Comparison of ENCODE assay signal across 12 cellular contexts in genomic region chr11:61912530-61912898, GRCh38. TPM values are rescaled to one million over a fixed set of nuclear protein-coding genes. Genes with fewer than 3 reads are reported as not detected.
DNase-seq lines count a peak whose midpoint lies in the region; ATAC-seq and TF ChIP-seq lines count a peak whose summit lies in the region.
"Had no signal": no experiment of that assay in that cellular context is flagged by ENCODE, and none has a peak within 500 bp of the region (broad histone marks: within the 10 kb centered on the region; RNA-seq: fewer than 3 reads in every experiment).

No MANE protein-coding gene starts in this region.

- H3K4me3 Mint-ChIP-seq in endodermal cell (no peak overlapping the region), nephron (peak overlapping the region in 2 of 3 experiments; percentile 2 to 13)
- H3K4me3 Mint-ChIP-seq: activated CD4-positive, alpha-beta T cell treated with anti-CD3 and anti-CD28 coated beads, Interleukin-2, amount 10 ng/mL, durations not matched to agents 24 days and 14 days had no signal

- no peaks in the 10 kb centered on the region for H3K9me3 Mint-ChIP-seq in endodermal cell
- no peaks in the 10 kb centered on the region for H3K9me3 Mint-ChIP-seq in nephron
- H3K9me3 Mint-ChIP-seq: activated CD4-positive, alpha-beta T cell treated with anti-CD3 and anti-CD28 coated beads, Interleukin-2, amount 10 ng/mL, durations not matched to agents 24 days and 14 days had no signal

- no peaks in the 10 kb centered on the region for H3K27me3 ChIP-seq in endodermal cell (ENCODE audit: control insufficient read depth, insufficient read depth, low read length, poor library complexity, severe bottlenecking)
- H3K27me3 ChIP-seq: ascending aorta had no signal

- WGBS in endodermal cell (ENCODE audit: insufficient coverage in 1 of 2, insufficient read length in 1 of 2), 2 experiments: 92% methylated on average over 6 of the region's 6 CpGs

- no peak overlapping the region for H3K27ac ChIP-seq in endodermal cell (ENCODE audit: low read depth, low read length)

- H3K9ac ChIP-seq in endodermal cell (ENCODE audit: extremely low read depth, low read length, poor library complexity, severe bottlenecking): no peak overlapping the region

- no peaks in the 10 kb centered on the region for H3K9me3 ChIP-seq in endodermal cell (ENCODE audit: control insufficient read depth, low read length)
- H3K9me3 ChIP-seq: ascending aorta had no signal

- peaks cover 6% of the 10 kb centered on the region for H3K4me1 ChIP-seq in endodermal cell (ENCODE audit: control insufficient read depth, insufficient read depth, low read length)

- no peak for TF ChIP-seq POLR2A in NB4 (IDR thresholded peaks at IDR 0.05; ENCODE audit: extremely low read depth, insufficient read length)

- intact Hi-C loops in posterior vena cava (cut with DNase I): no loop called here

- no peak overlapping the region for H3K27ac Mint-ChIP-seq in endodermal cell
- H3K27ac Mint-ChIP-seq in nephron: peak overlapping the region; percentile 45 to 94 (median 84)
- H3K27ac Mint-ChIP-seq: activated CD4-positive, alpha-beta T cell treated with anti-CD3 and anti-CD28 coated beads, Interleukin-2, amount 10 ng/mL, durations not matched to agents 24 days and 14 days had no signal

- DNase-seq in Ammon's horn (ENCODE audit: low spot score): peak; percentile 80
- DNase-seq in NB4 (ENCODE audit: low read depth): peak; percentile 86
- DNase-seq in endodermal cell: peak; percentile 31
- DNase-seq in NCI-H524 (lab: John Stamatoyannopoulos, UW): no peak
- DNase-seq in posterior vena cava (ENCODE audit: low spot score): no peak
- DNase-seq: activated CD4-positive, alpha-beta T cell treated with anti-CD3 and anti-CD28 coated beads, Interleukin-2, amount 10 ng/mL, durations not matched to agents 24 days and 14 days; NCI-H1092 had no signal

- H3K36me3 Mint-ChIP-seq in endodermal cell (ENCODE audit: low read depth) (peaks cover under 1% of the 10 kb centered on the region), nephron (ENCODE audit: low read depth) (peaks cover 1% of the 10 kb centered on the region)

- H3K36me3 ChIP-seq in endodermal cell (ENCODE audit: control insufficient read depth, insufficient read depth, low read length): no peaks in the 10 kb centered on the region

- ATAC-seq in GM21515 (IDR thresholded peaks at IDR 0.05; ENCODE audit: unreplicated experiment) (no peak), GM21360 (IDR thresholded peaks at IDR 0.05; ENCODE audit: unreplicated experiment) (no peak)

- H3K27me3 Mint-ChIP-seq in endodermal cell (ENCODE audit: insufficient read depth) (peaks cover 8% of the 10 kb centered on the region), nephron (ENCODE audit: low read depth) (peaks cover 5% of the 10 kb centered on the region)

- TF ChIP-seq CTCF in NB4 (IDR thresholded peaks at IDR 0.05; ENCODE audit: low read depth, low read length): no peak
- no peak for TF ChIP-seq CTCF in endodermal cell (conservative IDR thresholded peaks at IDR 0.05)
- no peak for TF ChIP-seq CTCF in nephron (IDR thresholded peaks at IDR 0.05; ENCODE audit: unreplicated experiment in 3 of 3)

- peaks cover 4% of the 10 kb centered on the region for H3K4me1 Mint-ChIP-seq in endodermal cell
- peaks cover 54% of the 10 kb centered on the region for H3K4me1 Mint-ChIP-seq in nephron

- no peak overlapping the region for H3K4me3 ChIP-seq in NB4 (ENCODE audit: low read depth, low read length)
- no peak overlapping the region for H3K4me3 ChIP-seq in endodermal cell (ENCODE audit: low read length)
- H3K4me3 ChIP-seq: ascending aorta had no signal

RNA-seq across cellular contexts. Expression of gene RAB3IL1, which starts 4.9 kb away (rescaled TPM):
- 10 to 100 TPM in 1 of 2 donors, 1 to 10 TPM in 1; 9.7 to 14.9 TPM for total RNA-seq in endodermal cell
- 8.2 TPM for polyA plus RNA-seq in endodermal cell (2013, experiment 1 of 2)
- 3.6 TPM for polyA plus RNA-seq in endodermal cell (2013, experiment 2 of 2)
- total RNA-seq in posterior vena cava: 10 to 100 TPM; 26.7 to 31.5 TPM

RNA-seq across cellular contexts. Expression of gene FADS3, which starts 21.2 kb away (rescaled TPM):
- total RNA-seq in endodermal cell: 10 to 100 TPM; 24.8 to 28.4 TPM
- polyA plus RNA-seq in endodermal cell (2013, experiment 1 of 2): 13.6 TPM
- 15.8 TPM for polyA plus RNA-seq in endodermal cell (2013, experiment 2 of 2)
- 100 to 1,000 TPM in 1 of 2 donors, 10 to 100 TPM in 1; 83.0 to 106 TPM for total RNA-seq in posterior vena cava

RNA-seq across cellular contexts. Expression of gene BEST1, which starts 37.6 kb away (rescaled TPM):
- total RNA-seq in endodermal cell: under 1 TPM; 0.26 to 0.40 TPM
- 0.82 TPM for polyA plus RNA-seq in endodermal cell (2013, experiment 1 of 2)
- 0.75 TPM for polyA plus RNA-seq in endodermal cell (2013, experiment 2 of 2)
- 1 to 10 TPM; 5.8 to 9.5 TPM for total RNA-seq in posterior vena cava
- total RNA-seq: activated CD4-positive, alpha-beta T cell treated with anti-CD3 and anti-CD28 coated beads, Interleukin-2, amount 10 ng/mL, durations not matched to agents 24 days and 14 days; HT1080 had no signal

RNA-seq across cellular contexts. Expression of gene FTH1, which starts 54.9 kb away (rescaled TPM):
- 1,000 to 10,000 TPM; 2,226 to 2,809 TPM for total RNA-seq in endodermal cell
- polyA plus RNA-seq in endodermal cell (2013, experiment 1 of 2): 2,223 TPM
- polyA plus RNA-seq in endodermal cell (2013, experiment 2 of 2): 2,173 TPM
- 1,000 to 10,000 TPM; 2,679 to 3,454 TPM for total RNA-seq in posterior vena cava

Comparison
In these comparisons a context has a peak if more than half of its experiments do, and no peak if none do; other contexts are left out.
1. DNase-seq: peak in Ammon's horn (single experiment), NB4 (single experiment) and endodermal cell (single experiment); none in NCI-H524 (0 of 2) and posterior vena cava (single experiment).
2. RNA of gene BEST1, which starts 37.6 kb away (total RNA-seq): 5.8 to 9.5 TPM in posterior vena cava; 0.26 to 0.40 TPM in endodermal cell; every median in the first group is over 4 times any median in the second.